ENCODE assay signal across 9 cellular contexts in the genomic region with DNA sequence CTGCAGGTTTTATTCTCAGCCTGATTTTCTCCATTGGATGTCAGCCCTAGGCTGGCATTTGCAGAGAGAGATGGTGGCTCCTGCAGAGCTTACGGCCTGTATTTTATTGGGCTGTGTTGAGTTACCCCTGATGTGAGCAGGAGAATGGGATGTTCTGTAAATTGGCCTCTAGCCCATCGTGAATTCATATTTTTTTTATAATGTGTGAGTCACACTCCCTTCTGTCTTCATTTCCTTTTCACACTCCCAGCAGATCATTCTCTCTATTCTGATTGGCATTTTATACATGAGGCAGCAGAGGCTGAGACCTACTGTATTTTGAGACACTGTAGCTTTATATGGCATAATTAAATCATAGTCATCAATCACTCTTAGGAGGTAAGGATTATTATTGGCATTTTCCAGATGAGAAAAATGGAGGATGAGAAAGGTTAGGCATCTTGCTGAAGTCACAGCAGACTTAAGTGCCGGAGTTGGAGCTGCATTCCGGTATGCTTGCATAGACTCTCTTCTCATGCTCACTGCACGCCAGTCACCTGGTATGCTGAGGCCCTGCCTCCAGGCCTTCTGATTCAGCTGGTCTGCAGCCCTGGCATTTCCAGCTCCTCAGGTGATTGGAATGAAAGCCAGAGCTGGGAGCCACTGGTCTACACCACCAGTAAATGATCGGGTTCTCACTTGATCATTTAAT.
DNase-seq lines count a peak whose midpoint lies in the region; ATAC-seq and TF ChIP-seq lines count a peak whose summit lies in the region.
"Had no signal": no experiment of that assay in that cellular context is flagged by ENCODE, and none has a peak within 500 bp of the region (broad histone marks: within the 10 kb centered on the region; RNA-seq: fewer than 3 reads in every experiment).

No MANE protein-coding gene starts in this region.

- H3K79me1 ChIP-seq in trophoblast cell (ENCODE audit: low read length) = peaks cover 4% of the 10 kb centered on the region

- H3K27me3 Mint-ChIP-seq in activated CD4-positive, alpha-beta memory T cell treated with anti-CD3 and anti-CD28 coated beads, Interleukin-2, amount 10 ng/mL, durations not matched to agents 7 days and 5 days = peaks cover 3% of the 10 kb centered on the region
- H3K27me3 Mint-ChIP-seq: activated naive CD8-positive, alpha-beta T cell treated with anti-CD3 and anti-CD28 coated beads, Interleukin-2, amount 50 U/mL, for 24 hours had no signal

- no peak overlapping the region for H2BK5ac ChIP-seq in trophoblast cell (ENCODE audit: low read depth, low read length, poor library complexity)

- no peak overlapping the region for H4K8ac ChIP-seq in trophoblast cell (ENCODE audit: low read depth, low read length)

- WGBS in trophoblast cell (ENCODE audit: extremely low coverage, insufficient coverage, insufficient read length) = no CpG with 5 or more reads among the region's 6 CpGs

- H4K91ac ChIP-seq in trophoblast cell (ENCODE audit: low read depth, low read length) = no peak overlapping the region

- H2BK120ac ChIP-seq in trophoblast cell (ENCODE audit: insufficient read depth, low read length, poor library complexity) = no peak overlapping the region

- no peak for TF ChIP-seq POLR2A in Peyer's patch (IDR thresholded peaks at IDR 0.05)

- H3K36me3 Mint-ChIP-seq in activated CD4-positive, alpha-beta memory T cell treated with anti-CD3 and anti-CD28 coated beads, Interleukin-2, amount 10 ng/mL, durations not matched to agents 7 days and 5 days (ENCODE audit: low read depth) = no peaks in the 10 kb centered on the region

- no peak overlapping the region for H2BK12ac ChIP-seq in trophoblast cell (ENCODE audit: low read length)

- H3K4me3 ChIP-seq in epithelial cell of proximal tubule (ENCODE audit: low read depth, low read length) = no peak overlapping the region
- no peak overlapping the region for H3K4me3 ChIP-seq in trophoblast cell (ENCODE audit: low read depth, low read length)
- H3K4me3 ChIP-seq in Peyer's patch = no peak overlapping the region

- POLR2A ChIA-PET in activated CD4-positive, alpha-beta memory T cell treated with anti-CD3 and anti-CD28 coated beads, Interleukin-2, amount 10 ng/mL, durations not matched to agents 7 days and 5 days (lab: Charles Lee) = no interaction called here

- no peak overlapping the region for H4K12ac ChIP-seq in trophoblast cell (ENCODE audit: low read depth, low read length)

- TF ChIP-seq CTCF in epithelial cell of proximal tubule (conservative IDR thresholded peaks at IDR 0.05; ENCODE audit: low read depth, low read length) (no peak), GM13976 (IDR thresholded peaks at IDR 0.05; ENCODE audit: borderline replicate concordance, control extremely low read depth, extremely low read depth, insufficient read depth, missing control alignments) (no peak), Peyer's patch (IDR thresholded peaks at IDR 0.05) (no peak)

- no peaks in the 10 kb centered on the region for H3K9me3 Mint-ChIP-seq in activated CD4-positive, alpha-beta memory T cell treated with anti-CD3 and anti-CD28 coated beads, Interleukin-2, amount 10 ng/mL, durations not matched to agents 7 days and 5 days
- H3K9me3 Mint-ChIP-seq: activated naive CD8-positive, alpha-beta T cell treated with anti-CD3 and anti-CD28 coated beads, Interleukin-2, amount 50 U/mL, for 24 hours had no signal

- H3K4me1 Mint-ChIP-seq in activated CD4-positive, alpha-beta memory T cell treated with anti-CD3 and anti-CD28 coated beads, Interleukin-2, amount 10 ng/mL, durations not matched to agents 7 days and 5 days = no peaks in the 10 kb centered on the region
- H3K4me1 Mint-ChIP-seq: activated naive CD8-positive, alpha-beta T cell treated with anti-CD3 and anti-CD28 coated beads, Interleukin-2, amount 50 U/mL, for 24 hours had no signal

- H3K4me1 ChIP-seq in trophoblast cell (ENCODE audit: control insufficient read depth in 1 of 2, insufficient read depth in 2 of 2, low read length in 2 of 2) (peaks cover 10 to 14% of the 10 kb centered on the region in 2 experiments), Peyer's patch (peaks cover 0 to 4% (median 0%) of the 10 kb centered on the region in 4 donors)

- CTCF ChIA-PET in activated CD4-positive, alpha-beta memory T cell treated with anti-CD3 and anti-CD28 coated beads, Interleukin-2, amount 10 ng/mL, durations not matched to agents 7 days and 5 days (lab: Charles Lee) = no interaction called here

- H3K14ac ChIP-seq in trophoblast cell (ENCODE audit: low read length) = no peak overlapping the region

- H2AK5ac ChIP-seq in trophoblast cell (ENCODE audit: low read length) = no peak overlapping the region

- H3K9me3 ChIP-seq in trophoblast cell (ENCODE audit: insufficient read depth, low read depth, low read length) (peaks cover 1% of the 10 kb centered on the region), Peyer's patch (no peaks in the 10 kb centered on the region)

- DNase-seq in EH (ENCODE audit: low read depth) (peak; percentile 93), NCI-H69 (lab: John Stamatoyannopoulos, UW) (peak; percentile 91), epithelial cell of proximal tubule (ENCODE audit: low read depth) (peak; percentile 88), trophoblast cell (peak; percentile 93 to 94), GM13976 (ENCODE audit: low spot score) (no peak), Peyer's patch (no peak)
- no peak for DNase-seq in activated CD4-positive, alpha-beta memory T cell treated with anti-CD3 and anti-CD28 coated beads, Interleukin-2, amount 10 ng/mL, durations not matched to agents 7 days and 5 days
- DNase-seq: activated naive CD8-positive, alpha-beta T cell treated with anti-CD3 and anti-CD28 coated beads, Interleukin-2, amount 50 U/mL, for 24 hours had no signal

- H3K79me2 ChIP-seq in trophoblast cell (ENCODE audit: control insufficient read depth, insufficient read depth, low read length, poor library complexity) = peaks cover 3% of the 10 kb centered on the region

- H3K23ac ChIP-seq in trophoblast cell (ENCODE audit: low read length) = no peak overlapping the region

- no peak for ATAC-seq in HG02852 (IDR thresholded peaks at IDR 0.05; ENCODE audit: unreplicated experiment)
- ATAC-seq: activated naive CD8-positive, alpha-beta T cell treated with anti-CD3 and anti-CD28 coated beads, Interleukin-2, amount 50 U/mL, for 24 hours had no signal

- H3K27ac ChIP-seq in trophoblast cell (ENCODE audit: low read depth, low read length) (peak overlapping the region; percentile 57), Peyer's patch (no peak overlapping the region)

- H3K4me2 ChIP-seq in trophoblast cell (ENCODE audit: low read length) = peak overlapping the region; percentile 11

- H3K36me3 ChIP-seq in trophoblast cell (ENCODE audit: control insufficient read depth in 1 of 2, insufficient read depth in 2 of 2, low read length in 2 of 2) = peaks cover 0 to 2% of the 10 kb centered on the region in 2 experiments
- no peaks in the 10 kb centered on the region for H3K36me3 ChIP-seq in Peyer's patch

- no peak overlapping the region for H3K18ac ChIP-seq in trophoblast cell (ENCODE audit: low read length)

- H3K4me3 Mint-ChIP-seq in activated CD4-positive, alpha-beta memory T cell treated with anti-CD3 and anti-CD28 coated beads, Interleukin-2, amount 10 ng/mL, durations not matched to agents 7 days and 5 days = no peak overlapping the region
- H3K4me3 Mint-ChIP-seq: activated naive CD8-positive, alpha-beta T cell treated with anti-CD3 and anti-CD28 coated beads, Interleukin-2, amount 50 U/mL, for 24 hours had no signal

- no peak overlapping the region for H3K27ac Mint-ChIP-seq in activated CD4-positive, alpha-beta memory T cell treated with anti-CD3 and anti-CD28 coated beads, Interleukin-2, amount 10 ng/mL, durations not matched to agents 7 days and 5 days
- H3K27ac Mint-ChIP-seq: activated naive CD8-positive, alpha-beta T cell treated with anti-CD3 and anti-CD28 coated beads, Interleukin-2, amount 50 U/mL, for 24 hours had no signal

- no peak overlapping the region for H2AFZ ChIP-seq in trophoblast cell (ENCODE audit: insufficient read depth, low read length, poor library complexity)

- H3K4ac ChIP-seq in trophoblast cell (ENCODE audit: low read depth, low read length) = no peak overlapping the region

- no peaks in the 10 kb centered on the region for H3K27me3 ChIP-seq in trophoblast cell (ENCODE audit: insufficient read depth, low read length)
- H3K27me3 ChIP-seq in Peyer's patch = no peaks in the 10 kb centered on the region

- H3K9ac ChIP-seq in trophoblast cell (ENCODE audit: low read length) = no peak overlapping the region

- in situ Hi-C loops in GM13976 (cut with MboI; ENCODE audit: low sequenced_read_pairs, unreplicated experiment) = loop anchor here (25.0 kb wide), 1 partner anchor 576 kb away; no protein-coding TSS in a partner anchor

Comparison
In these comparisons a context has a peak if more than half of its experiments do, and no peak if none do; other contexts are left out.
1. DNase-seq: peak in EH (single experiment), NCI-H69 (single experiment), epithelial cell of proximal tubule (single experiment) and trophoblast cell (2 of 2); none in GM13976 (single experiment), Peyer's patch (0 of 3) and activated CD4-positive, alpha-beta memory T cell treated with anti-CD3 and anti-CD28 coated beads, Interleukin-2, amount 10 ng/mL, durations not matched to agents 7 days and 5 days (single experiment).